ENCODE assay signal across 21 cellular contexts in genomic region chr9:134190232-134191121, GRCh38. TPM values are rescaled to one million over a fixed set of nuclear protein-coding genes. Genes with fewer than 3 reads are reported as not detected.
DNase-seq lines count a peak whose midpoint lies in the region; ATAC-seq and TF ChIP-seq lines count a peak whose summit lies in the region.
"Had no signal": no experiment of that assay in that cellular context is flagged by ENCODE, and none has a peak within 500 bp of the region (broad histone marks: within the 10 kb centered on the region; RNA-seq: fewer than 3 reads in every experiment).

No MANE protein-coding gene starts in this region.

- 90% methylated on average over 29 of the region's 29 CpGs for WGBS in right cardiac atrium
- 94 to 95% methylated on average over 29 of the region's 29 CpGs for WGBS in heart right ventricle, 2 donors
- WGBS in transverse colon (ENCODE audit: low coverage in 1 of 2), 2 donors = 72% methylated on average over 29 of the region's 29 CpGs; no CpG with 5 or more reads in 1 of the 2 donors

- H3K36me3 ChIP-seq in heart right ventricle (no peaks in the 10 kb centered on the region), osteoblast (ENCODE audit: insufficient read depth, low read length) (no peaks in the 10 kb centered on the region), transverse colon (no peaks in the 10 kb centered on the region)
- H3K36me3 ChIP-seq: thoracic aorta had no signal

- H3K4me2 ChIP-seq in osteoblast (ENCODE audit: insufficient read depth, low read length) = no peak overlapping the region

- H3K9me3 ChIP-seq in right cardiac atrium (ENCODE audit: control insufficient read depth, low read length) = no peaks in the 10 kb centered on the region
- no peaks in the 10 kb centered on the region for H3K9me3 ChIP-seq in heart right ventricle
- no peaks in the 10 kb centered on the region for H3K9me3 ChIP-seq in osteoblast (ENCODE audit: low read depth, low read length)
- H3K9me3 ChIP-seq in transverse colon = no peaks in the 10 kb centered on the region
- H3K9me3 ChIP-seq: thoracic aorta had no signal

- ATAC-seq in right cardiac atrium (no peak), heart right ventricle (no peak), GM21786 (IDR thresholded peaks at IDR 0.05; ENCODE audit: unreplicated experiment) (no peak)

- no peaks in the 10 kb centered on the region for H3K27me3 ChIP-seq in right cardiac atrium (ENCODE audit: control insufficient read depth, insufficient read depth)
- peaks cover 0 to 19% (median 0%) of the 10 kb centered on the region in 7 donors for H3K27me3 ChIP-seq in heart right ventricle
- H3K27me3 ChIP-seq in osteoblast (ENCODE audit: insufficient read depth, low read length) = peaks cover 8% of the 10 kb centered on the region
- peaks cover 21% of the 10 kb centered on the region for H3K27me3 ChIP-seq in transverse colon

- H3K79me2 ChIP-seq in osteoblast (ENCODE audit: insufficient read depth, low read length) = no peaks in the 10 kb centered on the region

- H3K4me3 Mint-ChIP-seq in chondrocyte (ENCODE audit: unreplicated experiment) (no peak overlapping the region), endothelial cell (ENCODE audit: unreplicated experiment) (no peak overlapping the region)
- H3K4me3 Mint-ChIP-seq: activated B cell treated with CpG ODN at 0.5 μM for 24 hours; activated CD4-positive, alpha-beta memory T cell treated with anti-CD3 and anti-CD28 coated beads, Interleukin-2, amount 10 ng/mL, durations not matched to agents 7 days and 5 days had no signal

- no peaks in the 10 kb centered on the region for H4K20me1 ChIP-seq in osteoblast (ENCODE audit: insufficient read depth, low read length)

- H3K27me3 Mint-ChIP-seq in chondrocyte (ENCODE audit: low read depth) (peaks cover 12% of the 10 kb centered on the region), endothelial cell (ENCODE audit: unreplicated experiment) (peaks cover 12% of the 10 kb centered on the region)

- in situ Hi-C loops in transverse colon (cut with MboI; ENCODE audit: low pct_ligation_motif_present in 1 of 4, low pct_unique_long_range_greater_than_20kb in 1 of 4, low sequenced_read_pairs in 3 of 4) = loop anchor here in 2 of 4 donors (25.0 kb wide), 1 partner anchor 122 kb away; no protein-coding TSS in a partner anchor

- TF ChIP-seq CTCF in heart right ventricle (IDR thresholded peaks at IDR 0.05) = no peak
- no peak for TF ChIP-seq CTCF in chondrocyte (IDR thresholded peaks at IDR 0.05)
- TF ChIP-seq CTCF in osteoblast (IDR thresholded peaks at IDR 0.05; ENCODE audit: extremely low read depth, low read depth, low read length) = no peak
- no peak for TF ChIP-seq CTCF in transverse colon (IDR thresholded peaks at IDR 0.05)
- no peak for TF ChIP-seq CTCF in endothelial cell (IDR thresholded peaks at IDR 0.05; ENCODE audit: unreplicated experiment)

- intact Hi-C loops in right cardiac atrium (cut with DNase I) (no loop called here), heart right ventricle (cut with DNase I) (no loop called here), transverse colon (cut with DNase I; ENCODE audit: low total_unique reads) (no loop called here)

- TF ChIP-seq EP300 in transverse colon (IDR thresholded peaks at IDR 0.05; ENCODE audit: low read depth) = no peak

- H3K36me3 Mint-ChIP-seq in chondrocyte (ENCODE audit: low read depth) (no peaks in the 10 kb centered on the region), endothelial cell (ENCODE audit: low read depth, unreplicated experiment) (peaks cover 4% of the 10 kb centered on the region)
- H3K36me3 Mint-ChIP-seq: CD4-positive, CD25-positive, alpha-beta regulatory T cell had no signal

- H3K9me3 Mint-ChIP-seq in chondrocyte (ENCODE audit: low read depth) (no peaks in the 10 kb centered on the region), endothelial cell (ENCODE audit: unreplicated experiment) (no peaks in the 10 kb centered on the region)
- H3K9me3 Mint-ChIP-seq: activated B cell treated with CpG ODN at 0.5 μM for 24 hours; activated CD4-positive, alpha-beta memory T cell treated with anti-CD3 and anti-CD28 coated beads, Interleukin-2, amount 10 ng/mL, durations not matched to agents 7 days and 5 days; CD4-positive, CD25-positive, alpha-beta regulatory T cell had no signal

- no peak for TF ChIP-seq POLR2A in transverse colon (IDR thresholded peaks at IDR 0.05)

- H3K4me3 ChIP-seq in right cardiac atrium (ENCODE audit: low read length) (no peak overlapping the region), heart right ventricle (no peak overlapping the region), osteoblast (ENCODE audit: insufficient read depth, low read length) (no peak overlapping the region), transverse colon (no peak overlapping the region)
- H3K4me3 ChIP-seq: lung, thoracic aorta had no signal

- H3K4me1 Mint-ChIP-seq in chondrocyte (ENCODE audit: low read depth) = no peaks in the 10 kb centered on the region
- peaks cover 8% of the 10 kb centered on the region for H3K4me1 Mint-ChIP-seq in endothelial cell (ENCODE audit: unreplicated experiment)

- H3K27ac Mint-ChIP-seq in chondrocyte (ENCODE audit: unreplicated experiment) = no peak overlapping the region
- no peak overlapping the region for H3K27ac Mint-ChIP-seq in endothelial cell (ENCODE audit: unreplicated experiment)
- H3K27ac Mint-ChIP-seq: activated B cell treated with CpG ODN at 0.5 μM for 24 hours; activated CD4-positive, alpha-beta memory T cell treated with anti-CD3 and anti-CD28 coated beads, Interleukin-2, amount 10 ng/mL, durations not matched to agents 7 days and 5 days; CD4-positive, CD25-positive, alpha-beta regulatory T cell had no signal

- H3K4me1 ChIP-seq in right cardiac atrium (ENCODE audit: control insufficient read depth, insufficient read depth, low read length) (peaks cover 5% of the 10 kb centered on the region), heart right ventricle (peaks cover 0 to 23% (median 9%) of the 10 kb centered on the region in 9 donors), osteoblast (ENCODE audit: insufficient read depth, low read length) (no peaks in the 10 kb centered on the region), transverse colon (peaks cover 6 to 13% (median 7%) of the 10 kb centered on the region in 4 donors)

- no peak overlapping the region for H2AFZ ChIP-seq in osteoblast (ENCODE audit: low read length)

- no peak overlapping the region for H3K27ac ChIP-seq in right cardiac atrium (ENCODE audit: low read length)
- H3K27ac ChIP-seq in heart right ventricle = no peak overlapping the region
- H3K27ac ChIP-seq in osteoblast (ENCODE audit: low read depth, low read length) = no peak overlapping the region
- no peak overlapping the region for H3K27ac ChIP-seq in transverse colon
- H3K27ac ChIP-seq: thoracic aorta had no signal

- peak; percentile 12 to 45 (median 42) for DNase-seq in right cardiac atrium
- DNase-seq in heart right ventricle = no peak
- peak; percentile 79 for DNase-seq in chondrocyte (ENCODE audit: low spot score)
- peak; percentile 67 for DNase-seq in osteoblast (ENCODE audit: insufficient read length, low spot score, missing footprints)
- DNase-seq in dermis blood vessel endothelial cell = no peak
- DNase-seq in transverse colon = no peak
- DNase-seq in endothelial cell (ENCODE audit: low spot score) = no peak
- DNase-seq: activated B cell treated with CpG ODN at 0.5 μM for 24 hours; activated CD4-positive, alpha-beta memory T cell treated with anti-CD3 and anti-CD28 coated beads, Interleukin-2, amount 10 ng/mL, durations not matched to agents 7 days and 5 days; activated naive CD4-positive, alpha-beta T cell treated with Interleukin-2 at 50 U/mL for 16 hours; activated T-cell treated with anti-CD3 and anti-CD28 coated beads, Interleukin-2, amount 50 U/mL, for 1 hour; CD4-positive, CD25-positive, alpha-beta regulatory T cell; GF-D8; NCI-H2227 treated with DMSO at 0.1 percent for 48 hours; NCI-H82; occipital lobe; OCI-M1 had no signal

RNA-seq across cellular contexts. Expression of gene RNU6ATAC, which starts 26.1 kb away (rescaled TPM):
- total RNA-seq in right cardiac atrium = 100 to 1,000 TPM; 146 to 251 (median 243) TPM
- polyA plus RNA-seq in right cardiac atrium = not detected
- total RNA-seq in heart right ventricle = 100 to 1,000 TPM in 3 of 10 donors, 10 to 100 TPM in 6, not detected in 1; 21.4 to 172 (median 66.8) TPM
- not detected for polyA plus RNA-seq in heart right ventricle
- total RNA-seq in chondrocyte = 27.7 to 40.8 TPM (median 32.9 TPM) in 3 replicates
- not detected in 2 replicates for total RNA-seq in osteoblast
- total RNA-seq in dermis blood vessel endothelial cell = not detected in 2 replicates
- total RNA-seq in transverse colon = not detected
- 140 TPM for total RNA-seq in endothelial cell (ENCODE audit: unreplicated experiment)
- total RNA-seq: occipital lobe, thoracic aorta had no signal
- polyA plus RNA-seq: AG04450; CD4-positive, CD25-positive, alpha-beta regulatory T cell; lung had no signal

RNA-seq across cellular contexts. Expression of gene WDR5, which starts 54.6 kb away (rescaled TPM):
- total RNA-seq in right cardiac atrium (10 to 100 TPM; 15.4 to 18.3 (median 17.7) TPM), heart right ventricle (10 to 100 TPM; 16.1 to 22.5 (median 18.1) TPM), chondrocyte (22.2 to 24.2 TPM (median 23.9 TPM) in 3 replicates), osteoblast (17.4 and 17.7 TPM in 2 replicates), dermis blood vessel endothelial cell (18.5 and 31.4 TPM in 2 replicates), transverse colon (10 to 100 TPM in 3 of 4 donors, 1 to 10 TPM in 1; 8.2 to 95.7 (median 16.3) TPM), endothelial cell (ENCODE audit: unreplicated experiment) (26.5 TPM)
- polyA plus RNA-seq in right cardiac atrium (13.3 TPM), heart right ventricle (10 to 100 TPM; 14.0 to 17.8 TPM)

Comparison
In these comparisons a context has a peak if more than half of its experiments do, and no peak if none do; other contexts are left out.
1. DNase-seq: peak in right cardiac atrium (3 of 3), chondrocyte (single experiment) and osteoblast (single experiment); none in heart right ventricle (0 of 2), dermis blood vessel endothelial cell (single experiment), transverse colon (single experiment) and endothelial cell (single experiment).